In the genomic region with DNA sequence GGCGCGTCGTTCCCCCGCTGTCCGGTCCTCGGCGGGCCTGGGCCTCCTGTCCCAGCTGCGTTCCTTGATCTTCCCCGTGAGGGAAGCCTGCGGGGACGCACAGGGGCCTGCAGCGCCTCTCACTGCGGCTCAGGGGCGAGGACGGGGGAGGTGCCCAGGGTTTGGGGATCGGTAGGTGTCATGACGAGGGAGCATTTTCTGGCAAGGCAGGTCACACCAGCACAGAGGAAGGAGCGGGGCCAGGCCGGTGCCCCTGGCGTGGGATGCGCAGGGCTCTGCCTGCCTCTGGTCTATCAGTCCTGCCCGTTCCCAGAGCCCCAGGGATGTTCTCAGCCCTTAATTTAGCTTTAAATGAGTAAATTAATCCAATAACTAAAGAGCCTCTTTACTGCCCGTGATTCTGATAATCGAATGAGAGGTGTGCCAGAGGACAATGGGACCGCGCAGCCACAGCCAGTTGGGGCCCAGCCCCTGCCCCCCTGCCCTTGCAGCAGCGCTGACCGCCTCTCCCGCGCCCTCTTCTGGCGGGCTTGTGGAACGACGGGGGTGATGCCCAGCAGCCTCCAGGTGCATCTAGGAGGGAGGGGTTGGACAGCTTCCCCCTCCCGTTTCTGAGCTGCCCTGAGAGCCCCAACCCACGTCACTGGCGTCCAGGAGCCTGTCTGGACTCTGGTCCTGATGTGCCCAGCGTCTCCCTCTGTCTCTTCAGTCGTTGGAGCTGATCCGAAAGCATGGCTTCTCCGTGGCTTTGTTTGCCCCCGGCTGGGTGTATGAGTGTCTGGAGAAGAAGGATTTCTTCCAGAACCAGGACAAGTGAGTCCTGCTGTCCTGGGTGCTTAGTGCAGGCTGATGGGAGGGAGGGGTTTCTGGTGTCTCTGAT, we compare ENCODE assay signal across 8 cellular contexts. TPM values are rescaled to one million over a fixed set of nuclear protein-coding genes. Genes with fewer than 3 reads are reported as not detected.
DNase-seq lines count a peak whose midpoint lies in the region; ATAC-seq and TF ChIP-seq lines count a peak whose summit lies in the region.

No MANE protein-coding gene starts in this region.

- no peaks in the 10 kb centered on the region for H3K4me1 ChIP-seq in endodermal cell (ENCODE audit: control insufficient read depth, insufficient read depth, low read length)
- H3K4me1 ChIP-seq in naive thymus-derived CD4-positive, alpha-beta T cell (ENCODE audit: control insufficient read depth in 2 of 2, insufficient read depth in 2 of 2, low read length in 2 of 2): no peaks in the 10 kb centered on the region

- H3K4me3 ChIP-seq in GM06990 (replicated peaks; ENCODE audit: low read depth, low read length) (no peak overlapping the region), endodermal cell (ENCODE audit: low read length) (no peak overlapping the region)
- no peak overlapping the region for H3K4me3 ChIP-seq in naive thymus-derived CD4-positive, alpha-beta T cell (ENCODE audit: low read length)

- TF ChIP-seq CTCF in GM06990 (IDR thresholded peaks at IDR 0.05; ENCODE audit: insufficient read depth, low read length, poor library complexity, severe bottlenecking) (peak; percentile 83), endodermal cell (conservative IDR thresholded peaks at IDR 0.05) (peak; percentile 92)

- ATAC-seq in naive thymus-derived CD4-positive, alpha-beta T cell: peak; percentile 69
- ATAC-seq in HG03565 (IDR thresholded peaks at IDR 0.05; ENCODE audit: unreplicated experiment) (no peak), HG02884 (IDR thresholded peaks at IDR 0.05; ENCODE audit: unreplicated experiment) (no peak)

- no peak overlapping the region for H3K9ac ChIP-seq in endodermal cell (ENCODE audit: extremely low read depth, low read length, poor library complexity, severe bottlenecking)

- POLR2A ChIA-PET in naive thymus-derived CD4-positive, alpha-beta T cell (lab: Charles Lee): interaction anchor here (0.6 kb wide), 1 partner anchor 73 kb away, joined by 3 read pairs; the partner anchor contains the start of gene CANT1

- H3K27me3 ChIP-seq in GM06990 (replicated peaks; ENCODE audit: control insufficient read depth, insufficient read depth, low read length): no peaks in the 10 kb centered on the region
- no peaks in the 10 kb centered on the region for H3K27me3 ChIP-seq in endodermal cell (ENCODE audit: control insufficient read depth, insufficient read depth, low read length, poor library complexity, severe bottlenecking)
- no peaks in the 10 kb centered on the region for H3K27me3 ChIP-seq in naive thymus-derived CD4-positive, alpha-beta T cell (ENCODE audit: control insufficient read depth in 2 of 2, insufficient read depth in 2 of 2, low read length in 2 of 2)

- intact Hi-C loops in activated CD4-positive, alpha-beta T cell treated with anti-CD3 and anti-CD28 coated beads, Interleukin-2, amount 10 ng/mL, durations not matched to agents 24 days and 14 days (cut with micrococcal nuclease): no loop called here
- intact Hi-C loops in naive thymus-derived CD4-positive, alpha-beta T cell (cut with micrococcal nuclease): loop anchor here (1.0 to 10.0 kb wide), 4 partner anchors 17 to 622 kb away; no protein-coding TSS in a partner anchor

- H3K27me3 Mint-ChIP-seq in activated CD4-positive, alpha-beta T cell treated with anti-CD3 and anti-CD28 coated beads, Interleukin-2, amount 10 ng/mL, durations not matched to agents 24 days and 14 days: no peaks in the 10 kb centered on the region
- H3K27me3 Mint-ChIP-seq in endodermal cell (ENCODE audit: insufficient read depth): no peaks in the 10 kb centered on the region
- H3K27me3 Mint-ChIP-seq in naive thymus-derived CD4-positive, alpha-beta T cell: no peaks in the 10 kb centered on the region

- peaks cover 22% of the 10 kb centered on the region for H3K36me3 ChIP-seq in GM06990 (ENCODE audit: control insufficient read depth, insufficient read depth, low read length)
- H3K36me3 ChIP-seq in endodermal cell (ENCODE audit: control insufficient read depth, insufficient read depth, low read length): peaks cover 18% of the 10 kb centered on the region
- peaks cover 0 to 93% (median 4%) of the 10 kb centered on the region in 3 experiments for H3K36me3 ChIP-seq in naive thymus-derived CD4-positive, alpha-beta T cell (ENCODE audit: control insufficient read depth in 2 of 3, insufficient read depth in 3 of 3, low read length in 3 of 3)

- H3K27ac ChIP-seq in endodermal cell (ENCODE audit: low read depth, low read length): no peak overlapping the region
- no peak overlapping the region for H3K27ac ChIP-seq in naive thymus-derived CD4-positive, alpha-beta T cell (ENCODE audit: low read depth, low read length)

- no peaks in the 10 kb centered on the region for H3K9me3 ChIP-seq in endodermal cell (ENCODE audit: control insufficient read depth, low read length)
- H3K9me3 ChIP-seq in naive thymus-derived CD4-positive, alpha-beta T cell (ENCODE audit: control insufficient read depth in 2 of 3, low read length in 3 of 3): no peaks in the 10 kb centered on the region

- no peaks in the 10 kb centered on the region for H3K4me1 Mint-ChIP-seq in activated CD4-positive, alpha-beta T cell treated with anti-CD3 and anti-CD28 coated beads, Interleukin-2, amount 10 ng/mL, durations not matched to agents 24 days and 14 days
- no peaks in the 10 kb centered on the region for H3K4me1 Mint-ChIP-seq in endodermal cell
- peaks cover 0 to 7% (median 0%) of the 10 kb centered on the region in 7 donors for H3K4me1 Mint-ChIP-seq in naive thymus-derived CD4-positive, alpha-beta T cell

- no peak overlapping the region for H3K27ac Mint-ChIP-seq in activated CD4-positive, alpha-beta T cell treated with anti-CD3 and anti-CD28 coated beads, Interleukin-2, amount 10 ng/mL, durations not matched to agents 24 days and 14 days
- H3K27ac Mint-ChIP-seq in endodermal cell: no peak overlapping the region
- H3K27ac Mint-ChIP-seq in naive thymus-derived CD4-positive, alpha-beta T cell: no peak overlapping the region

- CTCF ChIA-PET in naive thymus-derived CD4-positive, alpha-beta T cell (lab: Charles Lee): interaction anchor here (0.6 to 5.0 kb wide), 5 partner anchors 9 to 889 kb away, joined by 3 to 23 read pairs (median 3); no protein-coding TSS in a partner anchor

- in situ Hi-C loops in G401 (cut with HindIII; ENCODE audit: low sequenced_read_pairs): no loop called here

- 73 to 77% methylated on average over 32 to 41 of the region's 41 CpGs for WGBS in endodermal cell (ENCODE audit: insufficient coverage in 1 of 2, insufficient read length in 1 of 2), 2 experiments

- no peak overlapping the region for H3K4me3 Mint-ChIP-seq in activated CD4-positive, alpha-beta T cell treated with anti-CD3 and anti-CD28 coated beads, Interleukin-2, amount 10 ng/mL, durations not matched to agents 24 days and 14 days
- no peak overlapping the region for H3K4me3 Mint-ChIP-seq in endodermal cell
- H3K4me3 Mint-ChIP-seq in naive thymus-derived CD4-positive, alpha-beta T cell: no peak overlapping the region

- no peak for DNase-seq in GM06990 (ENCODE audit: extremely low read depth, insufficient read length)
- peak; percentile 26 for DNase-seq in NCI-H1105 (lab: John Stamatoyannopoulos, UW)
- peak; percentile 86 for DNase-seq in activated CD4-positive, alpha-beta T cell treated with anti-CD3 and anti-CD28 coated beads, Interleukin-2, amount 10 ng/mL, durations not matched to agents 24 days and 14 days
- peak; percentile 94 for DNase-seq in endodermal cell
- peak in 8 of 9 donors; percentile 33 to 67 (median 51) for DNase-seq in naive thymus-derived CD4-positive, alpha-beta T cell
- no peak for DNase-seq in G401 (ENCODE audit: low spot score)

- H3K9me3 Mint-ChIP-seq in activated CD4-positive, alpha-beta T cell treated with anti-CD3 and anti-CD28 coated beads, Interleukin-2, amount 10 ng/mL, durations not matched to agents 24 days and 14 days: no peaks in the 10 kb centered on the region
- H3K9me3 Mint-ChIP-seq in endodermal cell: peaks cover 1% of the 10 kb centered on the region
- H3K9me3 Mint-ChIP-seq in naive thymus-derived CD4-positive, alpha-beta T cell: no peaks in the 10 kb centered on the region

- peaks cover 21% of the 10 kb centered on the region for H3K36me3 Mint-ChIP-seq in activated CD4-positive, alpha-beta T cell treated with anti-CD3 and anti-CD28 coated beads, Interleukin-2, amount 10 ng/mL, durations not matched to agents 24 days and 14 days (ENCODE audit: low read depth)
- peaks cover 42% of the 10 kb centered on the region for H3K36me3 Mint-ChIP-seq in endodermal cell (ENCODE audit: low read depth)
- peaks cover 5 to 27% (median 6%) of the 10 kb centered on the region in 5 donors for H3K36me3 Mint-ChIP-seq in naive thymus-derived CD4-positive, alpha-beta T cell

RNA-seq across cellular contexts. Expression of gene ENGASE, which starts 7.9 kb away (rescaled TPM):
- 49.5 and 52.4 TPM in 2 replicates for total RNA-seq in activated CD4-positive, alpha-beta T cell treated with anti-CD3 and anti-CD28 coated beads, Interleukin-2, amount 10 ng/mL, durations not matched to agents 24 days and 14 days
- 10 to 100 TPM; 40.8 to 42.0 TPM for total RNA-seq in endodermal cell
- 33.7 TPM for polyA plus RNA-seq in endodermal cell (2013, experiment 1 of 2)
- 27.0 TPM for polyA plus RNA-seq in endodermal cell (2013, experiment 2 of 2)
- 100 to 1,000 TPM in 2 of 5 experiments, 10 to 100 TPM in 3; 41.5 to 214 (median 85.9) TPM for total RNA-seq in naive thymus-derived CD4-positive, alpha-beta T cell
- polyA plus RNA-seq in naive thymus-derived CD4-positive, alpha-beta T cell: 1 to 10 TPM; 3.8 to 6.4 TPM
- total RNA-seq in G401 (2014; rRNA removed; shearing (Covaris generic)): 13.2 and 17.1 TPM in 2 replicates

RNA-seq across cellular contexts. Expression of gene C1QTNF1, which starts 58.6 kb away (rescaled TPM):
- not detected in 2 replicates for total RNA-seq in activated CD4-positive, alpha-beta T cell treated with anti-CD3 and anti-CD28 coated beads, Interleukin-2, amount 10 ng/mL, durations not matched to agents 24 days and 14 days
- total RNA-seq in endodermal cell: 10 to 100 TPM; 16.0 to 16.5 TPM
- 1.5 TPM for polyA plus RNA-seq in endodermal cell (2013, experiment 1 of 2)
- polyA plus RNA-seq in endodermal cell (2013, experiment 2 of 2): 1.7 TPM
- under 1 TPM in 1 of 5 experiments, not detected in 4; 0.10 TPM for total RNA-seq in naive thymus-derived CD4-positive, alpha-beta T cell
- not detected for polyA plus RNA-seq in naive thymus-derived CD4-positive, alpha-beta T cell
- not detected in 2 replicates for total RNA-seq in G401 (2014; rRNA removed; shearing (Covaris generic))

Comparison
In these comparisons a context has a peak if more than half of its experiments do, and no peak if none do; other contexts are left out.
1. DNase-seq: peak in NCI-H1105 (single experiment), activated CD4-positive, alpha-beta T cell treated with anti-CD3 and anti-CD28 coated beads, Interleukin-2, amount 10 ng/mL, durations not matched to agents 24 days and 14 days (single experiment), endodermal cell (single experiment) and naive thymus-derived CD4-positive, alpha-beta T cell (8 of 9); none in GM06990 (single experiment) and G401 (single experiment).
2. RNA of gene C1QTNF1, which starts 58.6 kb away (total RNA-seq): 16.0 to 16.5 TPM in endodermal cell; 0.10 TPM in naive thymus-derived CD4-positive, alpha-beta T cell, not detected in activated CD4-positive, alpha-beta T cell treated with anti-CD3 and anti-CD28 coated beads, Interleukin-2, amount 10 ng/mL, durations not matched to agents 24 days and 14 days and not detected in G401; every median in the first group is over 10 times any median in the second.